10 cellular contexts compared by ENCODE assay signal in the genomic region with DNA sequence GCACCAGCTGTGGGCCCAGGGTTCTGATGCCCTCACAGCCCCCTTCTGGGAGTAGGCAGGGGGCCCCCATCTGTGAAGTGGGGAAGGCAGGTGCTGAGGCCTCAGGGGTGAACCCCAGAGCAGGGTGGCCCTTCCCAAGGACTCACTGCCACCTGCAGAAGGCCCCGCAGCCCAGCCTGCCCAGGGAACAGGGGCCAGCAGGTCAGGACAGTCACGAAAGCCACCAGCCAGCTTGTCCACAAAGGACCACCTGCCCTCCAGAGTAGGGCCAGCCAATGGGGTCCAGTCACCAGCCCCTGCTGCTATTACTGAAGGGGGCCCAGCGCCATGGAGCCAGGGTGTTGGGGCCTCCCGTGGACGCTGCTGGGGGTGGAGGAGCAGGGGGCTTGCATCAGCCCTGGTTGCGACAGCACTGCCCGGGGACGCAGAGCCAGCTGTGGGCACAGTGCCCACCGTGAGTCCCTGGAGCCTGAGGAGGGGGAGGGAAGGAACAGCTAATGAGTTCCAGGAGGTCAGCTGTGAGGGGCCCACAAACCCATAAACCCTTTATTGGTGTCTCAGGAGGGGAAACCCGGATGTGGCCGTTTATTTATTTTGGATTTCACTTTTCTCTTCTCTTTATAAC. TPM values are rescaled to one million over a fixed set of nuclear protein-coding genes. Genes with fewer than 3 reads are reported as not detected.
DNase-seq lines count a peak whose midpoint lies in the region; ATAC-seq and TF ChIP-seq lines count a peak whose summit lies in the region.
"Had no signal": no experiment of that assay in that cellular context is flagged by ENCODE, and none has a peak within 500 bp of the region (broad histone marks: within the 10 kb centered on the region; RNA-seq: fewer than 3 reads in every experiment).

No MANE protein-coding gene starts in this region.

- H3K27ac ChIP-seq in RWPE1, result peak overlapping the region; percentile 73

- no peak for ATAC-seq in GM19397 (IDR thresholded peaks at IDR 0.05; ENCODE audit: unreplicated experiment)
- ATAC-seq: activated CD8-positive, alpha-beta T cell treated with anti-CD3 and anti-CD28 coated beads, Interleukin-2, amount 10 ng/mL, durations not matched to agents 7 days and 5 days had no signal

- POLR2A ChIA-PET in RWPE1 (lab: Yijun Ruan, JAX; ENCODE audit: low non-redundant PET), result no interaction called here

- peak; percentile 87 for DNase-seq in EH (ENCODE audit: low read depth)
- DNase-seq in RWPE1 (ENCODE audit: low spot score), result no peak
- peak; percentile 95 for DNase-seq in fibroblast of peridontal ligament (ENCODE audit: extremely low read depth)
- DNase-seq in renal cortical epithelial cell (ENCODE audit: low read depth), result peak; percentile 56
- DNase-seq in NCI-H146 treated with DMSO at 0.1 percent for 48 hours (lab: John Stamatoyannopoulos, UW; ENCODE audit: unreplicated experiment), result no peak
- DNase-seq in hippocampal formation (lab: John Stamatoyannopoulos, UW), result no peak
- no peak for DNase-seq in DMS114 treated with DMSO at 0.1 percent for 48 hours (lab: John Stamatoyannopoulos, UW; ENCODE audit: unreplicated experiment)
- DNase-seq: activated CD8-positive, alpha-beta T cell treated with anti-CD3 and anti-CD28 coated beads, Interleukin-2, amount 10 ng/mL, durations not matched to agents 7 days and 5 days; immature natural killer cell had no signal

- no peak for TF ChIP-seq CTCF in RWPE1 (conservative IDR thresholded peaks at IDR 0.05; ENCODE audit: low read depth)

- CTCF ChIA-PET in RWPE1 (lab: Yijun Ruan, JAX), result interaction anchor here (0.6 to 0.7 kb wide), 2 partner anchors 259 to 620 kb away, joined by 3 read pairs; no protein-coding TSS in a partner anchor

RNA-seq across cellular contexts. Expression of gene SNED1, which starts 11.5 kb away (rescaled TPM):
- 1.6 and 4.2 TPM in 2 replicates for total RNA-seq in renal cortical epithelial cell

Comparison
In these comparisons a context has a peak if more than half of its experiments do, and no peak if none do; other contexts are left out.
1. DNase-seq: peak in EH (single experiment), fibroblast of peridontal ligament (single experiment) and renal cortical epithelial cell (single experiment); none in RWPE1 (single experiment), NCI-H146 treated with DMSO at 0.1 percent for 48 hours (single experiment), hippocampal formation (0 of 2) and DMS114 treated with DMSO at 0.1 percent for 48 hours (single experiment).